Comparison of ENCODE assay signal across 26 cellular contexts in the genomic region with DNA sequence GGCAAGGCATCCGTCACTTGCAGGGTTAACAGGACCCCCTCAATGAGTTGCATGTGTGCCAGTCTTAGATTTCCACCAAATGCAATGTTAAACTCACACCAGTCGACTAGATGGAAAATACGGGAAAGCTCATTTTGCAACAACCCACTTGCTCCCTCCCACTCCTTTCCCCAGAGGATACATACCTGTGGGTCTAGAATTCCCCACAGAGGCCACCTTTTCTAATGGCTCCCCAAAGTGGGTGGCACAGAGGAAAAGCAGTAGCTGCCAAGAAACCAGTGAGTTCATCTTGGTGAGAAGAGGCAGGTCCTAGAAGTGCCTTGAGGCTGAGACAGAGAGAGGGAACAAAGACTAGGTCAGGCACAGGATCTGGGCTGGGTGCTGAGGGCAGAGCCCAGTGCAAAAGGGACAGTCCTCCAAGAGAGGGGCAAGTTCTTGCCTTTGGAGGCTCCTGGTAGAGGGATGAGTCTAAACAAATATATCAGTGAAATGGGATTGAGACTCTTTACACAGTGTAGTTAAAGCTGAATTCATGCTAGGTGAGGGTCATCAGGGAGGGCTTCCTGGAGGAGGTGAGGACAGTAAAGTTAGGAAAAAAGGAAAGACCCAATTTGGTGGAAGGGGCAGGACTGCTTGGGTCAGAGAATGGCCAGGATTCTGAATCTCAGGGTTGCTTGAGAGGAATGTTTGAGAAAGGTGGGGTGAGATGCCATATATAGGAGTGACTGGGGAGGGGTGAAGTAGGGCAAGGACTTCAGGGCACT. TPM values are rescaled to one million over a fixed set of nuclear protein-coding genes. Genes with fewer than 3 reads are reported as not detected.
"Had no signal": no experiment of that assay in that cellular context is flagged by ENCODE, and none has a peak within 500 bp of the region (broad histone marks: within the 10 kb centered on the region; RNA-seq: fewer than 3 reads in every experiment).

No MANE protein-coding gene starts in this region.

- H3K27ac ChIP-seq: cardiac muscle cell, heart right ventricle, pancreas, suprapubic skin, tibial nerve had no signal

- H3K9me3 ChIP-seq: heart right ventricle, pancreas, psoas muscle, stomach, suprapubic skin, tibial nerve had no signal

- H3K27me3 ChIP-seq: pancreas had no signal

- H3K4me3 ChIP-seq: cardiac muscle cell, heart right ventricle, pancreas, psoas muscle, stomach, suprapubic skin, tibial nerve had no signal

- H3K4me1 ChIP-seq: pancreas had no signal

- H3K36me3 ChIP-seq: cardiac muscle cell, heart right ventricle, pancreas, stomach, suprapubic skin, tibial nerve had no signal

- DNase-seq: activated B cell treated with CpG ODN at 0.5 μM for 24 hours; activated CD4-positive, alpha-beta T cell treated with anti-CD3 and anti-CD28 coated beads for 36 hours; activated CD4-positive, alpha-beta T cell treated with anti-CD3 and anti-CD28 coated beads, Interleukin-2, amount 50 U/mL, for 4 hours; activated CD8-positive, alpha-beta memory T cell treated with anti-CD3 and anti-CD28 coated beads for 24 hours; activated CD8-positive, alpha-beta memory T cell treated with anti-CD3 and anti-CD28 coated beads, Interleukin-2, amount 50 U/mL, for 4 hours; activated naive CD4-positive, alpha-beta T cell treated with Interleukin-2 at 50 U/mL for 16 hours; activated naive CD8-positive, alpha-beta T cell treated with anti-CD3 and anti-CD28 coated beads for 36 hours; activated T-cell treated with anti-CD3 and anti-CD28 coated beads, Interleukin-2, amount 50 U/mL, for 48 hours; amniotic stem cell; cortex of kidney; erythroblast; foreskin fibroblast; heart right ventricle; kidney glomerular epithelial cell; left ventricle myocardium superior; pancreas; psoas muscle; right cardiac atrium; stimulated activated CD4-positive, alpha-beta T cell treated with anti-CD3 and anti-CD28 coated beads, Interleukin-12 subunit alpha, Interleukin-12 subunit beta, amount 100 ng/mL, for 4 hours; stomach had no signal

- ATAC-seq: activated CD4-positive, alpha-beta T cell treated with anti-CD3 and anti-CD28 coated beads for 36 hours; heart right ventricle; left ventricle myocardium superior; pancreas; right cardiac atrium had no signal

RNA-seq across cellular contexts. Expression of a gene that starts 3.5 kb away (rescaled TPM):
- total RNA-seq: activated B cell treated with CpG ODN at 0.5 μM for 24 hours; activated CD4-positive, alpha-beta T cell treated with anti-CD3 and anti-CD28 coated beads for 36 hours; activated naive CD8-positive, alpha-beta T cell treated with anti-CD3 and anti-CD28 coated beads for 36 hours; cerebellum; heart right ventricle; left ventricle myocardium superior; psoas muscle; right cardiac atrium; skeletal muscle tissue; suprapubic skin; tibial nerve had no signal
- polyA plus RNA-seq: heart right ventricle, right cardiac atrium had no signal

RNA-seq across cellular contexts. Expression of a gene that starts 21.0 kb away (rescaled TPM):
- total RNA-seq: activated B cell treated with CpG ODN at 0.5 μM for 24 hours, heart right ventricle, left ventricle myocardium superior, psoas muscle, right cardiac atrium, skeletal muscle tissue, suprapubic skin, tibial nerve had no signal
- polyA plus RNA-seq: fibroblast of lung, right cardiac atrium had no signal

RNA-seq across cellular contexts. Expression of a gene that starts 26.6 kb away (rescaled TPM):
- total RNA-seq: activated B cell treated with CpG ODN at 0.5 μM for 24 hours; activated CD4-positive, alpha-beta T cell treated with anti-CD3 and anti-CD28 coated beads for 36 hours; activated naive CD8-positive, alpha-beta T cell treated with anti-CD3 and anti-CD28 coated beads for 36 hours; cardiac muscle cell; cerebellum; heart right ventricle; left ventricle myocardium superior; pancreas; psoas muscle; skeletal muscle tissue; stomach; tibial nerve had no signal
- polyA plus RNA-seq: heart right ventricle, psoas muscle had no signal
